In the genomic region with DNA sequence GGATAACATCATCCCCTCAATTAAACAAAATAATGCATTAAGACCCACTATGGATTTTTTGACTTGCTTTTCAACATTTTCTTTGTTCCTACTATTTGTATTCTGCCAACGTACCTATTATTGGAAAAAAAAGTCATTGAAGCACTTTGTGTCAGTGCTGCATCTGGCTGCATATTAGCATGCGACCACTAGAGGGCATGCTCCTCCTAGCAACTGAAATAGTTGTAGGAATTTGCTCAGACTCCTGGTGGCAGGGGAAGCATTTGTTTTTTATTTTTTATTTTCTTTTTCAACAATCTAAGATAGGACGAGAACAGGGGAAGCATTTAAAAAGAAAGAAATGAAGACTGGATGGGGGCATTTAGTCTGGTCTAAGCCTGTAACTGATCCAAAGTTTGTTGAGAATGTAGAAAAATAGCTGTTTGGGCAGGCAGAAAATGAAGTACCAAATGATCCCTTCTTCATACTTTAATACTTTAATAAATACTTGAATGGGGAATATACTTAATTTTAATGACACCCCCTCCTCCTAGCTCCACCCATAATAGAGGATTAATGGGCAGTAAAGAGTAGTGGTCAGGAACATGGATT, we compare ENCODE assay signal across 9 cellular contexts. TPM values are rescaled to one million over a fixed set of nuclear protein-coding genes. Genes with fewer than 3 reads are reported as not detected.
DNase-seq lines count a peak whose midpoint lies in the region; ATAC-seq, FAIRE-seq and TF ChIP-seq lines count a peak whose summit lies in the region.
"Had no signal": no experiment of that assay in that cellular context is flagged by ENCODE, and none has a peak within 500 bp of the region (broad histone marks: within the 10 kb centered on the region; RNA-seq: fewer than 3 reads in every experiment).

No MANE protein-coding gene starts in this region.

- H3K9me3 ChIP-seq in SJCRH30 (replicated peaks) (0 out of 2 replicates have a peak, but pooled peaks cover 2% of the 10 kb centered on the region), osteoblast (ENCODE audit: low read depth, low read length) (no peaks in the 10 kb centered on the region), testis (no peaks in the 10 kb centered on the region)

- no peak for ATAC-seq in GM21825 (IDR thresholded peaks at IDR 0.05; ENCODE audit: unreplicated experiment)

- no peak for TF ChIP-seq POLR2A in testis (IDR thresholded peaks at IDR 0.05)

- H3K36me3 ChIP-seq in SJCRH30 (no peaks in the 10 kb centered on the region), osteoblast (ENCODE audit: insufficient read depth, low read length) (no peaks in the 10 kb centered on the region), testis (ENCODE audit: low read depth, missing control alignments) (no peaks in the 10 kb centered on the region)

- no peaks in the 10 kb centered on the region for H3K4me1 ChIP-seq in SJCRH30
- H3K4me1 ChIP-seq in osteoblast (ENCODE audit: insufficient read depth, low read length), result no peaks in the 10 kb centered on the region
- H3K4me1 ChIP-seq in testis, result no peaks in the 10 kb centered on the region

- H2AFZ ChIP-seq in osteoblast (ENCODE audit: low read length), result peak overlapping the region; percentile 8

- intact Hi-C loops in testis (cut with DNase I; ENCODE audit: low total_unique reads), result no loop called here

- H3K27me3 ChIP-seq in SJCRH30, result no peaks in the 10 kb centered on the region
- H3K27me3 ChIP-seq in osteoblast (ENCODE audit: insufficient read depth, low read length), result no peaks in the 10 kb centered on the region
- no peaks in the 10 kb centered on the region for H3K27me3 ChIP-seq in testis

- H3K4me2 ChIP-seq in osteoblast (ENCODE audit: insufficient read depth, low read length), result peak overlapping the region; percentile 66

- H3K27ac ChIP-seq in SJCRH30, result no peak overlapping the region
- peak overlapping the region; percentile 21 for H3K27ac ChIP-seq in osteoblast (ENCODE audit: low read depth, low read length)
- no peak overlapping the region for H3K27ac ChIP-seq in testis

- peak; percentile 15 for DNase-seq in GM04503 (ENCODE audit: low read depth)
- peak; percentile 27 to 55 for DNase-seq in Kasumi-1 (lab: John Stamatoyannopoulos, UW)
- DNase-seq in SJCRH30, result peak; percentile 62 to 80
- peak; percentile 72 for DNase-seq in activated gamma-delta T cell treated with anti-CD3 and anti-CD28 coated beads, Interleukin-2, amount 50 U/mL, for 16 hours (ENCODE audit: low read depth)
- peak; percentile 48 to 60 for DNase-seq in frontal cortex (ENCODE audit: low spot score in 2 of 2)
- DNase-seq in osteoblast (ENCODE audit: insufficient read length, low spot score, missing footprints), result no peak
- DNase-seq in testis, result peak; percentile 89

- 2 to 5% methylated on average over 3 of the region's 3 CpGs for WGBS in testis, 2 donors

- peak; percentile 94 for FAIRE-seq in frontal cortex (lab: Jason Lieb, UNC)

- peaks cover 2% of the 10 kb centered on the region for H4K20me1 ChIP-seq in osteoblast (ENCODE audit: insufficient read depth, low read length)

- no peaks in the 10 kb centered on the region for H3K79me2 ChIP-seq in osteoblast (ENCODE audit: insufficient read depth, low read length)

- H3K4me3 ChIP-seq in SJCRH30, result no peak overlapping the region
- H3K4me3 ChIP-seq in osteoblast (ENCODE audit: insufficient read depth, low read length), result no peak overlapping the region
- no peak overlapping the region for H3K4me3 ChIP-seq in testis
- H3K4me3 ChIP-seq: skin epidermis had no signal

- peak; percentile 98 for TF ChIP-seq CTCF in osteoblast (IDR thresholded peaks at IDR 0.05; ENCODE audit: extremely low read depth, low read depth, low read length)
- peak; percentile 95 to 99 (median 97) for TF ChIP-seq CTCF in testis (IDR thresholded peaks at IDR 0.05)

RNA-seq across cellular contexts. Expression of a gene that starts 14.5 kb away (rescaled TPM):
- 0.10 and 0.36 TPM in 2 replicates for total RNA-seq in SJCRH30 (2014; rRNA removed; shearing (Covaris generic))
- total RNA-seq in frontal cortex (1.2 TPM), osteoblast (0.29 and 0.72 TPM in 2 replicates), testis (1 to 10 TPM; 2.4 to 3.5 TPM)
- polyA plus RNA-seq in testis (ENCODE audit: insufficient read depth, low read depth, low replicate concordance), result 1.9 TPM

RNA-seq across cellular contexts. Expression of a gene that starts 26.8 kb away (rescaled TPM):
- total RNA-seq in SJCRH30 (2014; rRNA removed; shearing (Covaris generic)), result 27.9 and 34.8 TPM in 2 replicates
- total RNA-seq in frontal cortex, result 198 TPM
- 39.8 and 40.1 TPM in 2 replicates for total RNA-seq in osteoblast
- total RNA-seq in testis, result 10 to 100 TPM; 58.9 to 70.0 TPM
- 34.8 TPM for polyA plus RNA-seq in testis (ENCODE audit: insufficient read depth, low read depth, low replicate concordance)

RNA-seq across cellular contexts. Expression of a gene that starts 42.7 kb away (rescaled TPM):
- total RNA-seq in SJCRH30 (2014; rRNA removed; shearing (Covaris generic)), result 0.06 and 0.08 TPM in 2 replicates
- 1.6 TPM for total RNA-seq in frontal cortex
- 0.29 and 0.72 TPM in 2 replicates for total RNA-seq in osteoblast
- total RNA-seq in testis, result 1 to 10 TPM; 1.9 to 2.8 TPM
- 9.5 TPM for polyA plus RNA-seq in testis (ENCODE audit: insufficient read depth, low read depth, low replicate concordance)

RNA-seq across cellular contexts. Expression of a gene that starts 47.9 kb away (rescaled TPM):
- total RNA-seq in SJCRH30 (2014; rRNA removed; shearing (Covaris generic)), result not detected in 2 replicates
- total RNA-seq in frontal cortex (not detected), osteoblast (not detected in 2 replicates), testis (under 1 TPM; 0.43 to 0.87 TPM)
- polyA plus RNA-seq in testis (ENCODE audit: insufficient read depth, low read depth, low replicate concordance), result 0.75 TPM
